In the genomic region with DNA sequence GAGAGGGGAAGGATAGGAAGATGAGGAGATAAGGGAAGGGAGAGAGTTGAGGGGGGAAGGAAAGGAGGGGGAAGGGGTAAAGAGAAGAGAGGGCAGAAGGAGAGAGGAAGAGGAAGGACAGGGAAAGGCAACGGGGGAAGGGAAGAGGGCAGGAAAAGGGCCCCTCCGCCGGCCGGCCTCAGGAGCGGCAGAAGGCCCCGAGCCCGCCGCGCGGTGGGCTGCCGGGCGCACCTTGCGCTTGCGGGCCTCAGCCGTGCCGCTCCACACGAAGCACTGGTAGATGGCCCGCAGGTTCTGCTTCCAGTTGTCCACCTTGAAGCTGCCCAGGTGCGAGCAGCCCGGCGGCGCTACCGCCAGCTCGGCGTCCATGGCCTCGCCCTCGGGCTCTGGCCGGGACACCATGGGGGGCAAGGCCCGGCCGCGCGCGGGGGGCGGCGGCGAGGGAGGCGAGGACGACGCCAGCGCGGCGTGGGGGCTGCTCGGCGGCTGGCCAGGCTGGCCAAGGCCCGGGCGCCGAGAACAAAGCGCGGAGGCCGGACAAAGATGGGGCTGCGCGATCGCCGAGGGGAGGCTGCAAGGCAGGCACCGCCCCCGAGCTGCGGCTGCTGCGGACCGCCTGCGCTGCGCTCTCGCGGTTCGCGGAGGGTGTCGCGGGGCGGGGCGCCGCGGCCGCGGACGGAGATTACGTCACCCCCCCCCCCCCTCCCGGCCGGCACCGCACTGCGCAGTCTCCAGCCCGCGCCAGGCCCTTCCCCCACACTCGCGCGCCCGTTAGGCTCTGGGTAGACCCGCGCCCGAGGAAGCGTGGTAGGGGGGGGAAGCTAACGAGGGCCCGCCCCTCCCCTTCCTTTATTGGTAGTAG, we compare ENCODE assay signal across 8 cellular contexts. TPM values are rescaled to one million over a fixed set of nuclear protein-coding genes. Genes with fewer than 3 reads are reported as not detected.
DNase-seq lines count a peak whose midpoint lies in the region; ATAC-seq lines count a peak whose summit lies in the region.

A gene (minus strand): TSS at position 578 of the 862 bp plus-strand sequence. CDS start 176 bp downstream, at position 402.

- H3K27me3 Mint-ChIP-seq in activated naive CD8-positive, alpha-beta T cell treated with anti-CD3 and anti-CD28 coated beads for 36 hours: no peaks in the 10 kb centered on the region

- H3K27me3 ChIP-seq in BLaER1 (no peaks in the 10 kb centered on the region), NT2/D1 (ENCODE audit: insufficient read depth, insufficient read length) (no peaks in the 10 kb centered on the region)

- H3K27ac ChIP-seq in BLaER1: peak within 1 kb of the TSS; percentile 100

- H3K36me3 Mint-ChIP-seq in activated naive CD8-positive, alpha-beta T cell treated with anti-CD3 and anti-CD28 coated beads for 36 hours: peaks cover 14% of the 10 kb centered on the region

- H3K4me2 ChIP-seq in BLaER1: peak within 1 kb of the TSS; percentile 83

- intact Hi-C loops in left ventricle myocardium superior (cut with micrococcal nuclease): no loop called here

- peak within 1 kb of the TSS; percentile 98 for H3K27ac Mint-ChIP-seq in activated naive CD8-positive, alpha-beta T cell treated with anti-CD3 and anti-CD28 coated beads for 36 hours

- H4K20me1 ChIP-seq in BLaER1: peaks cover 45% of the 10 kb centered on the region

- H3K36me3 ChIP-seq in BLaER1 (peaks cover 13% of the 10 kb centered on the region), NT2/D1 (ENCODE audit: insufficient read depth, insufficient read length, low read length) (peaks cover 15% of the 10 kb centered on the region)

- H3K9ac ChIP-seq in BLaER1 (peak within 1 kb of the TSS; percentile 100), NT2/D1 (ENCODE audit: insufficient read length, low read depth) (peak within 1 kb of the TSS; percentile 99)

- no peak for DNase-seq in NT2/D1 (ENCODE audit: low read depth, low spot score)
- DNase-seq in activated naive CD8-positive, alpha-beta T cell treated with anti-CD3 and anti-CD28 coated beads for 36 hours: peak; percentile 54
- DNase-seq in left ventricle myocardium superior: no peak
- DNase-seq in pulmonary artery endothelial cell (ENCODE audit: low read depth, low spot score): no peak
- DNase-seq in NCI-H526 (lab: John Stamatoyannopoulos, UW): no peak

- peak within 1 kb of the TSS; percentile 99 for H3K4me3 Mint-ChIP-seq in activated naive CD8-positive, alpha-beta T cell treated with anti-CD3 and anti-CD28 coated beads for 36 hours

- H3K9me3 ChIP-seq in BLaER1 (no peaks in the 10 kb centered on the region), NT2/D1 (ENCODE audit: insufficient read depth, low read length) (no peaks in the 10 kb centered on the region)

- ATAC-seq in GM18867 (IDR thresholded peaks at IDR 0.05; ENCODE audit: unreplicated experiment): peak; percentile 65
- peak; percentile 50 for ATAC-seq in HG03039 (IDR thresholded peaks at IDR 0.05; ENCODE audit: unreplicated experiment)
- peak; percentile 72 for ATAC-seq in left ventricle myocardium superior

- H3K4me3 ChIP-seq in BLaER1 (peak within 1 kb of the TSS; percentile 99), NT2/D1 (ENCODE audit: insufficient read length, low read depth) (peak within 1 kb of the TSS; percentile 90)

- H3K9me3 Mint-ChIP-seq in activated naive CD8-positive, alpha-beta T cell treated with anti-CD3 and anti-CD28 coated beads for 36 hours: no peaks in the 10 kb centered on the region

- H3K4me1 ChIP-seq in BLaER1 (peaks cover 46% of the 10 kb centered on the region), NT2/D1 (ENCODE audit: insufficient read depth, insufficient read length) (peaks cover 4% of the 10 kb centered on the region)

- H3K4me1 Mint-ChIP-seq in activated naive CD8-positive, alpha-beta T cell treated with anti-CD3 and anti-CD28 coated beads for 36 hours: peaks cover 19% of the 10 kb centered on the region

RNA-seq across cellular contexts. Expression of the gene that starts here (rescaled TPM):
- 100 to 1,000 TPM; 178 to 183 TPM for total RNA-seq in activated naive CD8-positive, alpha-beta T cell treated with anti-CD3 and anti-CD28 coated beads for 36 hours
- total RNA-seq in left ventricle myocardium superior: 144 TPM
- total RNA-seq in pulmonary artery endothelial cell: 286 and 293 TPM in 2 replicates
